In genomic region chr5:67187318-67187717, GRCh38 we compare ENCODE assay signal across 12 cellular contexts. TPM values are rescaled to one million over a fixed set of nuclear protein-coding genes. Genes with fewer than 3 reads are reported as not detected.
DNase-seq lines count a peak whose midpoint lies in the region; ATAC-seq and TF ChIP-seq lines count a peak whose summit lies in the region.
"Had no signal": no experiment of that assay in that cellular context is flagged by ENCODE, and none has a peak within 500 bp of the region (broad histone marks: within the 10 kb centered on the region; RNA-seq: fewer than 3 reads in every experiment).

No MANE protein-coding gene starts in this region.

- H3K9me2 ChIP-seq in SU-DHL-6 (replicated peaks; ENCODE audit: insufficient read depth, low read length), result no peaks in the 10 kb centered on the region

- no peaks in the 10 kb centered on the region for H3K9me3 ChIP-seq in SU-DHL-6 (ENCODE audit: insufficient read depth, low read length)

- H4K5ac ChIP-seq in mesendoderm (ENCODE audit: low read length), result no peak overlapping the region

- H3K36me3 Mint-ChIP-seq in activated T-cell treated with anti-CD3 and anti-CD28 coated beads, Interleukin-2, amount 50 U/mL, for 4 hours (ENCODE audit: insufficient read depth), result peaks cover under 1% of the 10 kb centered on the region
- no peaks in the 10 kb centered on the region for H3K36me3 Mint-ChIP-seq in stimulated activated effector memory CD8-positive, alpha-beta T cell treated with anti-CD3 and anti-CD28 coated beads, Interleukin-12 subunit alpha, Interleukin-12 subunit beta, amount 100 ng/mL, for 72 hours

- no peak overlapping the region for H4K8ac ChIP-seq in mesendoderm (ENCODE audit: low read depth, low read length)

- in situ Hi-C loops in brain microvascular endothelial cell (cut with HindIII; ENCODE audit: low pct_ligation_motif_present, low sequenced_read_pairs), result no loop called here

- peak overlapping the region; percentile 5 for H3K4me3 Mint-ChIP-seq in activated T-cell treated with anti-CD3 and anti-CD28 coated beads, Interleukin-2, amount 50 U/mL, for 4 hours
- no peak overlapping the region for H3K4me3 Mint-ChIP-seq in stimulated activated effector memory CD8-positive, alpha-beta T cell treated with anti-CD3 and anti-CD28 coated beads, Interleukin-12 subunit alpha, Interleukin-12 subunit beta, amount 100 ng/mL, for 72 hours

- H3K4me3 ChIP-seq in SU-DHL-6 (ENCODE audit: insufficient read depth, low read length, poor library complexity, severe bottlenecking) (no peak overlapping the region), mesendoderm (ENCODE audit: low read length) (no peak overlapping the region), brain microvascular endothelial cell (ENCODE audit: low read depth, low read length) (no peak overlapping the region)

- peaks cover 3% of the 10 kb centered on the region; the same call in 1 of the 2 replicates for H3K36me3 ChIP-seq in SU-DHL-6 (ENCODE audit: low read length)
- no peaks in the 10 kb centered on the region for H3K36me3 ChIP-seq in mesendoderm (ENCODE audit: control insufficient read depth, insufficient read depth, low read length)
- no peaks in the 10 kb centered on the region for H3K36me3 ChIP-seq in brain microvascular endothelial cell (replicated peaks)

- no peak overlapping the region for H2AFZ ChIP-seq in SU-DHL-6 (ENCODE audit: low read depth, low read length, severe bottlenecking)

- H3K27ac ChIP-seq in SU-DHL-6 (ENCODE audit: low read depth, low read length) (0 out of 2 replicates have a peak overlapping the region, but pooled peaks have one; percentile 12), mesendoderm (ENCODE audit: low read depth, low read length) (no peak overlapping the region), brain microvascular endothelial cell (no peak overlapping the region)

- TF ChIP-seq CTCF in SU-DHL-6 (IDR thresholded peaks at IDR 0.05; ENCODE audit: insufficient read depth, low read length, poor library complexity, severe bottlenecking), result no peak
- TF ChIP-seq CTCF in brain microvascular endothelial cell (IDR thresholded peaks at IDR 0.05; ENCODE audit: low read depth, low read length, missing control alignments), result no peak

- H3K23ac ChIP-seq in mesendoderm (ENCODE audit: low read length), result no peak overlapping the region

- no peaks in the 10 kb centered on the region for H3F3A ChIP-seq in SU-DHL-6 (ENCODE audit: insufficient read depth)

- no peaks in the 10 kb centered on the region for H4K20me1 ChIP-seq in SU-DHL-6 (ENCODE audit: low read depth, low read length)

- H3K4me1 Mint-ChIP-seq in activated T-cell treated with anti-CD3 and anti-CD28 coated beads, Interleukin-2, amount 50 U/mL, for 4 hours (ENCODE audit: low read depth), result peaks cover 58% of the 10 kb centered on the region
- peaks cover 43% of the 10 kb centered on the region for H3K4me1 Mint-ChIP-seq in stimulated activated effector memory CD8-positive, alpha-beta T cell treated with anti-CD3 and anti-CD28 coated beads, Interleukin-12 subunit alpha, Interleukin-12 subunit beta, amount 100 ng/mL, for 72 hours

- no peak overlapping the region for H2BK5ac ChIP-seq in mesendoderm (ENCODE audit: low read length)

- H2BK15ac ChIP-seq in mesendoderm (replicated peaks; ENCODE audit: low read depth), result no peak overlapping the region

- H3K79me1 ChIP-seq in mesendoderm (ENCODE audit: low read length), result no peaks in the 10 kb centered on the region

- H3K9ac ChIP-seq in SU-DHL-6 (ENCODE audit: low read length), result no peak overlapping the region
- no peak overlapping the region for H3K9ac ChIP-seq in mesendoderm (ENCODE audit: low read length)

- H3K27ac Mint-ChIP-seq in stimulated activated effector memory CD8-positive, alpha-beta T cell treated with anti-CD3 and anti-CD28 coated beads, Interleukin-12 subunit alpha, Interleukin-12 subunit beta, amount 100 ng/mL, for 72 hours, result peak overlapping the region; percentile 75

- H3K79me2 ChIP-seq in SU-DHL-6 (ENCODE audit: insufficient read depth, low read length), result peaks cover 6% of the 10 kb centered on the region; the same call in 1 of the 2 replicates
- no peaks in the 10 kb centered on the region for H3K79me2 ChIP-seq in mesendoderm (ENCODE audit: control insufficient read depth, insufficient read depth, low read length)

- no peak overlapping the region for H3K56ac ChIP-seq in mesendoderm (ENCODE audit: low read length)

- H3K4ac ChIP-seq in mesendoderm (ENCODE audit: low read depth, low read length), result no peak overlapping the region

- H3K4me1 ChIP-seq in mesendoderm (ENCODE audit: control insufficient read depth, low read depth, low read length), result peaks cover 4% of the 10 kb centered on the region

- H3K4me2 ChIP-seq in SU-DHL-6 (ENCODE audit: low read depth, low read length, poor library complexity, severe bottlenecking), result peak overlapping the region; percentile 17
- H3K4me2 ChIP-seq in mesendoderm (ENCODE audit: low read length), result no peak overlapping the region

- H2AK5ac ChIP-seq in mesendoderm (ENCODE audit: low read length), result no peak overlapping the region

- no peaks in the 10 kb centered on the region for H3K27me3 ChIP-seq in SU-DHL-6 (ENCODE audit: low read length)
- H3K27me3 ChIP-seq in mesendoderm (ENCODE audit: insufficient read depth, low read length, poor library complexity), result no peaks in the 10 kb centered on the region
- no peaks in the 10 kb centered on the region for H3K27me3 ChIP-seq in brain microvascular endothelial cell (replicated peaks)

- no peaks in the 10 kb centered on the region for H3K9me3 Mint-ChIP-seq in activated T-cell treated with anti-CD3 and anti-CD28 coated beads, Interleukin-2, amount 50 U/mL, for 4 hours
- no peaks in the 10 kb centered on the region for H3K9me3 Mint-ChIP-seq in stimulated activated effector memory CD8-positive, alpha-beta T cell treated with anti-CD3 and anti-CD28 coated beads, Interleukin-12 subunit alpha, Interleukin-12 subunit beta, amount 100 ng/mL, for 72 hours

- DNase-seq in activated T-cell treated with anti-CD3 and anti-CD28 coated beads, Interleukin-2, amount 50 U/mL, for 4 hours, result no peak
- DNase-seq in activated T-cell treated with anti-CD3 and anti-CD28 coated beads, Interleukin-2, amount 50 U/mL, for 48 hours, result no peak
- DNase-seq in stimulated activated effector memory CD8-positive, alpha-beta T cell treated with anti-CD3 and anti-CD28 coated beads, Interleukin-12 subunit alpha, Interleukin-12 subunit beta, amount 100 ng/mL, for 72 hours (ENCODE audit: low spot score in 2 of 2), result no peak
- DNase-seq in mesendoderm (no peak), SW480 (ENCODE audit: low spot score) (no peak), brain microvascular endothelial cell (no peak)
- DNase-seq: hippocampal formation, occipital lobe had no signal

- H2BK120ac ChIP-seq in mesendoderm (ENCODE audit: low read depth, low read length), result no peak overlapping the region

- no peak overlapping the region for H3K18ac ChIP-seq in mesendoderm (ENCODE audit: low read length)

- ATAC-seq in activated T-cell treated with anti-CD3 and anti-CD28 coated beads, Interleukin-2, amount 50 U/mL, for 4 hours, result no peak
- ATAC-seq in HG03095 (IDR thresholded peaks at IDR 0.05; ENCODE audit: unreplicated experiment), result peak; percentile 50
- ATAC-seq in stimulated activated effector memory CD8-positive, alpha-beta T cell treated with anti-CD3 and anti-CD28 coated beads, Interleukin-12 subunit alpha, Interleukin-12 subunit beta, amount 100 ng/mL, for 72 hours, result no peak

- no peaks in the 10 kb centered on the region for H3K27me3 Mint-ChIP-seq in activated T-cell treated with anti-CD3 and anti-CD28 coated beads, Interleukin-2, amount 50 U/mL, for 4 hours (ENCODE audit: low read depth)

RNA-seq across cellular contexts. Expression of gene CD180, which starts 9.3 kb away (rescaled TPM):
- under 1 TPM; 0.03 to 0.46 (median 0.05) TPM for total RNA-seq in activated T-cell treated with anti-CD3 and anti-CD28 coated beads, Interleukin-2, amount 50 U/mL, for 4 hours
- not detected for polyA plus RNA-seq in mesendoderm (2013, experiment 1 of 2)
- not detected for polyA plus RNA-seq in mesendoderm (2013, experiment 2 of 2)
- total RNA-seq: activated CD8-positive, alpha-beta memory T cell treated with anti-CD3 and anti-CD28 coated beads for 36 hours; NCI-H460 had no signal
